20 cellular contexts compared by ENCODE assay signal in genomic region chrX:138914751-138915150, GRCh38.
"Had no signal": no experiment of that assay in that cellular context is flagged by ENCODE, and none has a peak within 500 bp of the region (broad histone marks: within the 10 kb centered on the region; RNA-seq: fewer than 3 reads in every experiment).

No MANE protein-coding gene starts in this region.

- H3K4me1 Mint-ChIP-seq: immature natural killer cell; naive thymus-derived CD4-positive, alpha-beta T cell; nephron progenitor cell had no signal

- ATAC-seq: gastroesophageal sphincter; naive thymus-derived CD4-positive, alpha-beta T cell had no signal

- DNase-seq: cortex of kidney; dorsolateral prefrontal cortex; effector CD8-positive, alpha-beta T cell; foreskin fibroblast; glutamatergic neuron; immature natural killer cell; mesendoderm; naive thymus-derived CD4-positive, alpha-beta T cell; nephron progenitor cell; posterior cingulate gyrus; stimulated activated CD4-positive, alpha-beta T cell treated with anti-CD3 and anti-CD28 coated beads, Interleukin-2, amount 100 ng/mL, for 48 hours; stimulated activated naive CD4-positive, alpha-beta T cell treated with Interleukin-2 at 50 U/mL for 16 hours; thyroid gland had no signal

- H3K36me3 Mint-ChIP-seq: immature natural killer cell; naive thymus-derived CD4-positive, alpha-beta T cell; type B pancreatic cell had no signal

- H3K27me3 ChIP-seq: gastroesophageal sphincter, right atrium auricular region, suprapubic skin, thyroid gland had no signal

- H3K4me3 Mint-ChIP-seq: immature natural killer cell; naive thymus-derived CD4-positive, alpha-beta T cell; nephron progenitor cell; type B pancreatic cell had no signal

- H3K4me1 ChIP-seq: gastroesophageal sphincter, right atrium auricular region, suprapubic skin, thyroid gland had no signal

- H3K9me3 Mint-ChIP-seq: type B pancreatic cell had no signal

- H3K27ac Mint-ChIP-seq: immature natural killer cell; naive thymus-derived CD4-positive, alpha-beta T cell; nephron progenitor cell; type B pancreatic cell had no signal

- H3K9me3 ChIP-seq: gastroesophageal sphincter, right atrium auricular region, suprapubic skin, thyroid gland had no signal

- H3K36me3 ChIP-seq: gastroesophageal sphincter, right atrium auricular region, suprapubic skin, thyroid gland had no signal

- H3K4me2 ChIP-seq: smooth muscle cell had no signal

- H3K4me3 ChIP-seq: dorsolateral prefrontal cortex, gastroesophageal sphincter, right atrium auricular region, smooth muscle cell, suprapubic skin, thyroid gland had no signal

- H3K27me3 Mint-ChIP-seq: naive thymus-derived CD4-positive, alpha-beta T cell; type B pancreatic cell had no signal

- H3K27ac ChIP-seq: dorsolateral prefrontal cortex, gastroesophageal sphincter, right atrium auricular region, suprapubic skin, thyroid gland had no signal

- FAIRE-seq: keratinocyte, urothelium cell line had no signal
